1 cellular context compared by ENCODE assay signal in the genomic region with DNA sequence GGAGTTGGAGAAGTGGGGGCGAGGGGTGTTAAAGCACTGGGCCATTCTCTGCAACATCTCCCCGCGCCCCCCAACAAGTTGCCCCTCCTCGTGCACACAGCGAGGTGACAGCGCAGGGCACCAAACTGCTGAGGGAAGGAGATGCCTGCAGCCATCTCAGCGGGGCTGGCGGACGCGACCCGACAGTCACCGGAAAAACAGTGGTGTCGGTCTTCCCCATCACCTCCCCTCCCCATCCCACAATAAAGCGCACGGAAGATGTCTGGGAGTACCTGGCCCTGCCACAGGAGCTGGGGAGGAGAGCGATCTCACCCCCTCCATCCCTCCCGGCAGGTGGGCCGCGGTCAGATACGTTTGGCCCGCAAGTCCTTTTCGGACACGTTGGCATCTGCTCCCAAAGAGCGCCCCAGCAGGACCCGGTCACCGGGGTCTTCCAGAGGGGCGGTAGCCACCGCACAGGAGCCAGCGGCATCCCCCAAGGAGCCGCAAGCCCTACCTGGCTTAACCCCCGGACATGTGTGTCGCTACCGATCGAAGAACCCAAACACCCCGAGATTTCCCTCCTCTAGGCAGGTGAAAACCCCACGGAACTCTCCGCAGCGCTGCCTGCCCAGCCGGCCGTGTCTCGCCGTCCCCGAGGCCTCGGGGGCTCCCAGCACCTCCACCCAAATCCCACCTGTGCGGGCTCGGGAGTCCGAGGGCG.
A peak's percentile ranks its signal among the peaks of the same experiment; 100 is the strongest.
TF ChIP-seq lines count a peak whose summit lies in the region.

No MANE protein-coding gene starts in this region.

TF ChIP-seq in HepG2, 621 proteins besides CTCF, POLR2A, EP300 and RAD21 (continued from another document):
- TF ChIP-seq, protein P1, sequence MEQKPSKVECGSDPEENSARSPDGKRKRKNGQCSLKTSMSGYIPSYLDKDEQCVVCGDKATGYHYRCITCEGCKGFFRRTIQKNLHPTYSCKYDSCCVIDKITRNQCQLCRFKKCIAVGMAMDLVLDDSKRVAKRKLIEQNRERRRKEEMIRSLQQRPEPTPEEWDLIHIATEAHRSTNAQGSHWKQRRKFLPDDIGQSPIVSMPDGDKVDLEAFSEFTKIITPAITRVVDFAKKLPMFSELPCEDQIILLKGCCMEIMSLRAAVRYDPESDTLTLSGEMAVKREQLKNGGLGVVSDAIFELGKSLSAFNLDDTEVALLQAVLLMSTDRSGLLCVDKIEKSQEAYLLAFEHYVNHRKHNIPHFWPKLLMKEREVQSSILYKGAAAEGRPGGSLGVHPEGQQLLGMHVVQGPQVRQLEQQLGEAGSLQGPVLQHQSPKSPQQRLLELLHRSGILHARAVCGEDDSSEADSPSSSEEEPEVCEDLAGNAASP (CRISPR knock-in tag; IDR thresholded peaks at IDR 0.05; ENCODE audit: borderline replicate concordance) = no peak
- TF ChIP-seq AGO2 (optimal IDR thresholded peaks at IDR 0.05; ENCODE audit: low read depth, low read length) (peak; percentile 34), NFE2 (CRISPR knock-in tag; IDR thresholded peaks at IDR 0.05) (no peak), KDM3A (CRISPR knock-in tag; IDR thresholded peaks at IDR 0.05; ENCODE audit: low read depth) (no peak), TAF1 (CRISPR knock-in tag; IDR thresholded peaks at IDR 0.05) (no peak), RBM39 (IDR thresholded peaks at IDR 0.05; ENCODE audit: low read depth, low read length, poor library complexity, severe bottlenecking) (peak; percentile 11), FOXK1 (CRISPR knock-in tag; IDR thresholded peaks at IDR 0.05; ENCODE audit: borderline replicate concordance, low read depth) (no peak), KDM5B (CRISPR knock-in tag; IDR thresholded peaks at IDR 0.05; ENCODE audit: borderline replicate concordance) (0 out of 2 replicates have a peak, but pooled peaks have one; percentile 23), ZNF564 (CRISPR knock-in tag; IDR thresholded peaks at IDR 0.05) (no peak), HDAC6 (IDR thresholded peaks at IDR 0.05; ENCODE audit: low read depth, low read length) (no peak), NFKB2 (CRISPR knock-in tag; IDR thresholded peaks at IDR 0.05; ENCODE audit: borderline replicate concordance) (peak; percentile 2; the same call in 1 of the 2 replicates), ZNF709 (CRISPR knock-in tag; IDR thresholded peaks at IDR 0.05) (0 out of 2 replicates have a peak, but pooled peaks have one; percentile 25)
- TF ChIP-seq, protein P2, sequence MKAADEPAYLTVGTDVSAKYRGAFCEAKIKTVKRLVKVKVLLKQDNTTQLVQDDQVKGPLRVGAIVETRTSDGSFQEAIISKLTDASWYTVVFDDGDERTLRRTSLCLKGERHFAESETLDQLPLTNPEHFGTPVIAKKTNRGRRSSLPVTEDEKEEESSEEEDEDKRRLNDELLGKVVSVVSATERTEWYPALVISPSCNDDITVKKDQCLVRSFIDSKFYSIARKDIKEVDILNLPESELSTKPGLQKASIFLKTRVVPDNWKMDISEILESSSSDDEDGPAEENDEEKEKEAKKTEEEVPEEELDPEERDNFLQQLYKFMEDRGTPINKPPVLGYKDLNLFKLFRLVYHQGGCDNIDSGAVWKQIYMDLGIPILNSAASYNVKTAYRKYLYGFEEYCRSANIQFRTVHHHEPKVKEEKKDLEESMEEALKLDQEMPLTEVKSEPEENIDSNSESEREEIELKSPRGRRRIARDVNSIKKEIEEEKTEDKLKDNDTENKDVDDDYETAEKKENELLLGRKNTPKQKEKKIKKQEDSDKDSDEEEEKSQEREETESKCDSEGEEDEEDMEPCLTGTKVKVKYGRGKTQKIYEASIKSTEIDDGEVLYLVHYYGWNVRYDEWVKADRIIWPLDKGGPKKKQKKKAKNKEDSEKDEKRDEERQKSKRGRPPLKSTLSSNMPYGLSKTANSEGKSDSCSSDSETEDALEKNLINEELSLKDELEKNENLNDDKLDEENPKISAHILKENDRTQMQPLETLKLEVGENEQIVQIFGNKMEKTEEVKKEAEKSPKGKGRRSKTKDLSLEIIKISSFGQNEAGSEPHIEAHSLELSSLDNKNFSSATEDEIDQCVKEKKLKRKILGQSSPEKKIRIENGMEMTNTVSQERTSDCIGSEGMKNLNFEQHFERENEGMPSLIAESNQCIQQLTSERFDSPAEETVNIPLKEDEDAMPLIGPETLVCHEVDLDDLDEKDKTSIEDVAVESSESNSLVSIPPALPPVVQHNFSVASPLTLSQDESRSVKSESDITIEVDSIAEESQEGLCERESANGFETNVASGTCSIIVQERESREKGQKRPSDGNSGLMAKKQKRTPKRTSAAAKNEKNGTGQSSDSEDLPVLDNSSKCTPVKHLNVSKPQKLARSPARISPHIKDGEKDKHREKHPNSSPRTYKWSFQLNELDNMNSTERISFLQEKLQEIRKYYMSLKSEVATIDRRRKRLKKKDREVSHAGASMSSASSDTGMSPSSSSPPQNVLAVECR (CRISPR knock-in tag; IDR thresholded peaks at IDR 0.05; ENCODE audit: borderline replicate concordance) = 0 out of 2 replicates have a peak, but pooled peaks have one; percentile 5
TF ChIP-seq in HepG2: peak in this region for 16.
